In genomic region chr22:28075260-28075981, GRCh38 we compare ENCODE assay signal across 9 cellular contexts.
DNase-seq lines count a peak whose midpoint lies in the region; ATAC-seq, FAIRE-seq and TF ChIP-seq lines count a peak whose summit lies in the region.
"Had no signal": no experiment of that assay in that cellular context is flagged by ENCODE, and none has a peak within 500 bp of the region (broad histone marks: within the 10 kb centered on the region; RNA-seq: fewer than 3 reads in every experiment).

No MANE protein-coding gene starts in this region.

- peak overlapping the region; percentile 38 for H3K27ac Mint-ChIP-seq in stimulated activated naive B cell treated with anti-CD40 and anti-IgM and Interleukin-4, amounts not matched to agents 10 μg/mL and 1 μg/mL and 100 μg/mL, for 72 hours

- H2AFZ ChIP-seq in Karpas-422 (ENCODE audit: low read length): no peak overlapping the region

- no peak for FAIRE-seq in GM12892 (lab: Jason Lieb, UNC)

- no peaks in the 10 kb centered on the region for H3K27me3 Mint-ChIP-seq in stimulated activated naive B cell treated with anti-CD40 and anti-IgM and Interleukin-4, amounts not matched to agents 10 μg/mL and 1 μg/mL and 100 μg/mL, for 72 hours

- no peaks in the 10 kb centered on the region for H3K27me3 ChIP-seq in Karpas-422 (ENCODE audit: low read length)
- H3K27me3 ChIP-seq: ascending aorta had no signal

- TF ChIP-seq POLR2A in GM12892 (IDR thresholded peaks at IDR 0.05; ENCODE audit: low read depth, low read length): no peak

- no peak overlapping the region for H3K4me2 ChIP-seq in Karpas-422 (ENCODE audit: low read depth, low read length, poor library complexity, severe bottlenecking)

- no peak overlapping the region for H3K27ac ChIP-seq in Karpas-422 (ENCODE audit: low read length)
- H3K27ac ChIP-seq: ascending aorta had no signal

- no peaks in the 10 kb centered on the region for H3K9me2 ChIP-seq in Karpas-422 (replicated peaks; ENCODE audit: insufficient read depth, low read length)

- no peaks in the 10 kb centered on the region for H3K9me3 Mint-ChIP-seq in stimulated activated naive B cell treated with anti-CD40 and anti-IgM and Interleukin-4, amounts not matched to agents 10 μg/mL and 1 μg/mL and 100 μg/mL, for 72 hours

- no peaks in the 10 kb centered on the region for H3K9me3 ChIP-seq in Karpas-422 (ENCODE audit: low read length)
- H3K9me3 ChIP-seq: ascending aorta had no signal

- DNase-seq in HCEC 1CT: peak; percentile 81
- DNase-seq in astrocyte of the hippocampus (ENCODE audit: low read depth, low spot score): peak; percentile 65
- DNase-seq in inferior parietal cortex (ENCODE audit: extremely low spot score): peak; percentile 41
- DNase-seq in stimulated activated naive B cell treated with anti-CD40 and anti-IgM and Interleukin-4, amounts not matched to agents 10 μg/mL and 1 μg/mL and 100 μg/mL, for 72 hours: no peak
- no peak for DNase-seq in GM12892 (ENCODE audit: insufficient read length)
- no peak for DNase-seq in Karpas-422

- no peaks in the 10 kb centered on the region for H3K4me1 Mint-ChIP-seq in stimulated activated naive B cell treated with anti-CD40 and anti-IgM and Interleukin-4, amounts not matched to agents 10 μg/mL and 1 μg/mL and 100 μg/mL, for 72 hours

- no peaks in the 10 kb centered on the region for H3K79me2 ChIP-seq in Karpas-422 (ENCODE audit: low read length)

- H3K9ac ChIP-seq in Karpas-422 (ENCODE audit: low read length): no peak overlapping the region

- no peaks in the 10 kb centered on the region for H3K36me3 ChIP-seq in Karpas-422 (ENCODE audit: insufficient read depth, low read length)
- H3K36me3 ChIP-seq: ascending aorta had no signal

- H3K4me3 Mint-ChIP-seq in stimulated activated naive B cell treated with anti-CD40 and anti-IgM and Interleukin-4, amounts not matched to agents 10 μg/mL and 1 μg/mL and 100 μg/mL, for 72 hours: no peak overlapping the region

- no peak for ATAC-seq in stimulated activated naive B cell treated with anti-CD40 and anti-IgM and Interleukin-4, amounts not matched to agents 10 μg/mL and 1 μg/mL and 100 μg/mL, for 72 hours (replicated peaks)
- ATAC-seq in HG03442 (IDR thresholded peaks at IDR 0.05; ENCODE audit: unreplicated experiment): no peak
- no peak for ATAC-seq in GM21723 (IDR thresholded peaks at IDR 0.05; ENCODE audit: unreplicated experiment)

- H3K4me1 ChIP-seq in Karpas-422 (ENCODE audit: low read length): no peaks in the 10 kb centered on the region

- H3K36me3 Mint-ChIP-seq in stimulated activated naive B cell treated with anti-CD40 and anti-IgM and Interleukin-4, amounts not matched to agents 10 μg/mL and 1 μg/mL and 100 μg/mL, for 72 hours: peaks cover 0 to 3% of the 10 kb centered on the region in 2 donors

- no peaks in the 10 kb centered on the region for H4K20me1 ChIP-seq in Karpas-422 (ENCODE audit: insufficient read depth, low read depth, low read length)

- no peak overlapping the region for H3K4me3 ChIP-seq in Karpas-422 (ENCODE audit: low read length)
- H3K4me3 ChIP-seq: ascending aorta had no signal

Comparison
In these comparisons a context has a peak if more than half of its experiments do, and no peak if none do; other contexts are left out.
1. DNase-seq: peak in HCEC 1CT (single experiment), astrocyte of the hippocampus (single experiment) and inferior parietal cortex (single experiment); none in stimulated activated naive B cell treated with anti-CD40 and anti-IgM and Interleukin-4, amounts not matched to agents 10 μg/mL and 1 μg/mL and 100 μg/mL, for 72 hours (single experiment), GM12892 (single experiment) and Karpas-422 (single experiment).